11 cellular contexts compared by ENCODE assay signal in the genomic region with DNA sequence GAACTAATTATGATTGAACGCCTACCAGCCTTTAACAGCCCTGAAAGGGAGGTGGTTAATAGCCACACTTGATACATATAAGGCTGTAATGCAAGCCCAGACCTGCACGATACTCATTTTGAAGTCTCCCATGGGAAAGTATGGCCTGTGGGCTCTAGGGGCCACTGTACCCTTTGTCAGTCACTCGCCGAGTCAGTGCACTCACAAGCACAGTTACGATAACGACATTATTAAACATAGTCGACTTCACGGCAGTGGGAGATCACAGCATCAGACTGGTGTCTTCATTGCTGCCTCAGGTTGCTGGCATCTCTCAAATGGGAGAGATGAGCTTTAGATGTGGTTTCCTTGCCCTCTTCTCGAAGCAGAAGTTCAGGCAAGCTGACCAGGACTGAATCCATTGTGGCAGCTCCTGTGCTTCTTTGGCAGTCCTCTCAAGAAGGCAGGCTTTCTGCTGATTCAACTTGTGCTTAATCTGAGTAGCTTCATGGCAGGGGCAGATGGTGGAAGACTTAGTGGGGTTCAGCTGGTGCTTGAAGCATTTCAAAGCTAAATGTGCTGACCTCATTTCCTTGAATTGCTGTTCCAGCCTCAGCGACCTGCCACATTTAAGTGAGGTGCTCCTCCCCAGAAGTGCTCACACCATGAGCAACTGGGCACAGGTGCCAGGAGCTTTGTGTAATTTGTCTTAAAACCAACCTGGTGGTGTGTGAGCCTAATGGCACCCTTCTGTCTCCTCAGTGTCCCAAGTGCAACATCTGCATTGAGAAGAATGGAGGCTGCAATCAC.
"Had no signal": no experiment of that assay in that cellular context is flagged by ENCODE, and none has a peak within 500 bp of the region (broad histone marks: within the 10 kb centered on the region; RNA-seq: fewer than 3 reads in every experiment).

No MANE protein-coding gene starts in this region.

- ATAC-seq: activated CD4-positive, alpha-beta T cell treated with anti-CD3 and anti-CD28 coated beads for 36 hours; heart right ventricle; left ventricle myocardium superior; stimulated activated naive B cell treated with anti-CD40 and anti-IgM and Interleukin-4, amounts not matched to agents 10 μg/mL and 1 μg/mL and 100 μg/mL, for 72 hours had no signal

- H3K9me3 ChIP-seq: esophagus squamous epithelium, heart right ventricle, tibial artery had no signal

- H3K27ac ChIP-seq: esophagus squamous epithelium, heart right ventricle, tibial artery had no signal

- H3K4me1 ChIP-seq: heart right ventricle, tibial artery had no signal

- H3K27me3 ChIP-seq: esophagus squamous epithelium, heart right ventricle, tibial artery had no signal

- H3K27ac Mint-ChIP-seq: activated CD4-positive, alpha-beta T cell treated with anti-CD3 and anti-CD28 coated beads for 36 hours; stimulated activated naive B cell treated with anti-CD40 and anti-IgM and Interleukin-4, amounts not matched to agents 10 μg/mL and 1 μg/mL and 100 μg/mL, for 72 hours had no signal

- H3K27me3 Mint-ChIP-seq: activated CD4-positive, alpha-beta T cell treated with anti-CD3 and anti-CD28 coated beads for 36 hours; stimulated activated naive B cell treated with anti-CD40 and anti-IgM and Interleukin-4, amounts not matched to agents 10 μg/mL and 1 μg/mL and 100 μg/mL, for 72 hours had no signal

- DNase-seq: activated CD4-positive, alpha-beta T cell treated with anti-CD3 and anti-CD28 coated beads for 36 hours; activated naive CD4-positive, alpha-beta T cell treated with anti-CD3 and anti-CD28 coated beads, Interleukin-2, amount 50 U/mL, for 16 hours; effector memory CD4-positive, alpha-beta T cell; esophagus squamous epithelium; heart right ventricle; immature natural killer cell; kidney glomerular epithelial cell; left ventricle myocardium superior; retina; stimulated activated naive B cell treated with anti-CD40 and anti-IgM and Interleukin-4, amounts not matched to agents 10 μg/mL and 1 μg/mL and 100 μg/mL, for 72 hours had no signal

- H3K4me3 ChIP-seq: esophagus squamous epithelium, heart right ventricle, tibial artery had no signal

- H3K4me3 Mint-ChIP-seq: activated CD4-positive, alpha-beta T cell treated with anti-CD3 and anti-CD28 coated beads for 36 hours; immature natural killer cell; stimulated activated naive B cell treated with anti-CD40 and anti-IgM and Interleukin-4, amounts not matched to agents 10 μg/mL and 1 μg/mL and 100 μg/mL, for 72 hours had no signal

- H3K9me3 Mint-ChIP-seq: immature natural killer cell; stimulated activated naive B cell treated with anti-CD40 and anti-IgM and Interleukin-4, amounts not matched to agents 10 μg/mL and 1 μg/mL and 100 μg/mL, for 72 hours had no signal

- H3K4me1 Mint-ChIP-seq: activated CD4-positive, alpha-beta T cell treated with anti-CD3 and anti-CD28 coated beads for 36 hours; immature natural killer cell; stimulated activated naive B cell treated with anti-CD40 and anti-IgM and Interleukin-4, amounts not matched to agents 10 μg/mL and 1 μg/mL and 100 μg/mL, for 72 hours had no signal
